8 cellular contexts compared by ENCODE assay signal in genomic region chr19:45040059-45040767, GRCh38. TPM values are rescaled to one million over a fixed set of nuclear protein-coding genes. Genes with fewer than 3 reads are reported as not detected.
DNase-seq lines count a peak whose midpoint lies in the region; ATAC-seq, FAIRE-seq and TF ChIP-seq lines count a peak whose summit lies in the region.

No MANE protein-coding gene starts in this region.

- H3K4me1 ChIP-seq in right cardiac atrium (ENCODE audit: control insufficient read depth, insufficient read depth, low read length) = peaks cover 4% of the 10 kb centered on the region
- peaks cover 20% of the 10 kb centered on the region for H3K4me1 ChIP-seq in adipocyte (ENCODE audit: control insufficient read depth, insufficient read depth, low read length)
- peaks cover 22% of the 10 kb centered on the region for H3K4me1 ChIP-seq in mesenchymal stem cell (ENCODE audit: control insufficient read depth, insufficient read depth, low read depth, low read length)

- H4K91ac ChIP-seq in mesenchymal stem cell (ENCODE audit: low read length) = no peak overlapping the region

- H2BK12ac ChIP-seq in mesenchymal stem cell (ENCODE audit: low read length in 2 of 2) = no peak overlapping the region

- H2BK15ac ChIP-seq in mesenchymal stem cell (ENCODE audit: low read depth, poor library complexity, severe bottlenecking) = no peak overlapping the region

- H4K8ac ChIP-seq in mesenchymal stem cell (ENCODE audit: low read length) = no peak overlapping the region

- H3K27me3 ChIP-seq in right cardiac atrium (ENCODE audit: control insufficient read depth, insufficient read depth) (no peaks in the 10 kb centered on the region), adipocyte (replicated peaks; ENCODE audit: control insufficient read depth, insufficient read depth, low read length) (no peaks in the 10 kb centered on the region), mesenchymal stem cell (ENCODE audit: control insufficient read depth in 1 of 2, insufficient read depth in 1 of 2, low read length in 2 of 2) (no peaks in the 10 kb centered on the region)

- H2BK5ac ChIP-seq in mesenchymal stem cell (ENCODE audit: low read depth, low read length, poor library complexity, severe bottlenecking) = no peak overlapping the region

- no peaks in the 10 kb centered on the region for H3K9me3 ChIP-seq in right cardiac atrium (ENCODE audit: control insufficient read depth, low read length)
- no peaks in the 10 kb centered on the region for H3K9me3 ChIP-seq in adipocyte (ENCODE audit: control insufficient read depth, low read length)
- no peaks in the 10 kb centered on the region for H3K9me3 ChIP-seq in mesenchymal stem cell (ENCODE audit: control insufficient read depth, low read length)

- intact Hi-C loops in right cardiac atrium (cut with DNase I) = no loop called here
- intact Hi-C loops in left ventricle myocardium superior (cut with micrococcal nuclease) = no loop called here

- H3K36me3 ChIP-seq in adipocyte (ENCODE audit: control insufficient read depth, insufficient read depth, low read length, severe bottlenecking) (peaks cover 55% of the 10 kb centered on the region), mesenchymal stem cell (ENCODE audit: control insufficient read depth in 1 of 2, insufficient read depth in 2 of 2, low read depth in 1 of 2, low read length in 2 of 2) (peaks cover 54 to 65% of the 10 kb centered on the region in 2 experiments)

- ATAC-seq in right cardiac atrium (no peak), left ventricle myocardium superior (no peak), GM21515 (IDR thresholded peaks at IDR 0.05; ENCODE audit: unreplicated experiment) (no peak), GM18870 (IDR thresholded peaks at IDR 0.05; ENCODE audit: unreplicated experiment) (no peak), GM19455 (IDR thresholded peaks at IDR 0.05; ENCODE audit: unreplicated experiment) (no peak)

- H3K9ac ChIP-seq in adipocyte (ENCODE audit: low read length) (peak overlapping the region; percentile 99), mesenchymal stem cell (ENCODE audit: low read length) (peak overlapping the region; percentile 99)

- no peak overlapping the region for H3K27ac ChIP-seq in right cardiac atrium (ENCODE audit: low read length)
- no peak overlapping the region for H3K27ac ChIP-seq in mesenchymal stem cell (ENCODE audit: low read length, poor library complexity, severe bottlenecking)

- H2AFZ ChIP-seq in mesenchymal stem cell (ENCODE audit: low read depth, low read length) = no peak overlapping the region

- DNase-seq in right cardiac atrium (no peak), left ventricle myocardium superior (no peak), adipocyte (ENCODE audit: low read depth) (no peak), mesenchymal stem cell (no peak), GM12892 (ENCODE audit: insufficient read length) (no peak)

- H3K4me3 ChIP-seq in right cardiac atrium (ENCODE audit: low read length) (peak overlapping the region; percentile 85), adipocyte (ENCODE audit: low read length) (peak overlapping the region; percentile 95), mesenchymal stem cell (ENCODE audit: insufficient read depth in 1 of 2, low read depth in 1 of 2, low read length in 2 of 2) (peak overlapping the region; percentile 18 to 89)

- peak overlapping the region; percentile 71 for H3K4me2 ChIP-seq in mesenchymal stem cell (ENCODE audit: low read length, poor library complexity, severe bottlenecking)

- TF ChIP-seq POLR2A in GM12892 (IDR thresholded peaks at IDR 0.05; ENCODE audit: low read depth, low read length) = no peak

- no peak overlapping the region for H3K4ac ChIP-seq in mesenchymal stem cell (ENCODE audit: low read depth in 1 of 2, low read length in 2 of 2)

- 72% methylated on average over 19 of the region's 19 CpGs for WGBS in right cardiac atrium
- WGBS in mesenchymal stem cell = 89% methylated on average over 19 of the region's 19 CpGs

- H3K18ac ChIP-seq in mesenchymal stem cell (ENCODE audit: low read depth in 1 of 2, low read length in 2 of 2) = no peak overlapping the region

- no peak overlapping the region for H2AK5ac ChIP-seq in mesenchymal stem cell (ENCODE audit: low read length, severe bottlenecking)

- no peak overlapping the region for H3K14ac ChIP-seq in mesenchymal stem cell (ENCODE audit: low read length in 2 of 2)

- peaks cover 13% of the 10 kb centered on the region for H3K79me1 ChIP-seq in mesenchymal stem cell (replicated peaks; ENCODE audit: low read length, poor library complexity, severe bottlenecking)

- H2BK120ac ChIP-seq in mesenchymal stem cell (ENCODE audit: low read depth, low read length) = no peak overlapping the region

- FAIRE-seq in GM12892 (lab: Jason Lieb, UNC) = no peak

- no peak overlapping the region for H3K23ac ChIP-seq in mesenchymal stem cell (ENCODE audit: low read length in 2 of 2)

RNA-seq across cellular contexts. Expression of gene CLASRP, which starts 1.4 kb away (rescaled TPM):
- total RNA-seq in right cardiac atrium (10 to 100 TPM; 34.3 to 36.7 (median 36.1) TPM), left ventricle myocardium superior (33.9 TPM)
- polyA plus RNA-seq in right cardiac atrium = 36.8 TPM
- polyA plus RNA-seq in mesenchymal stem cell (2013, experiment 1 of 2) = 22.8 TPM
- polyA plus RNA-seq in mesenchymal stem cell (2013, experiment 2 of 2) = 21.7 TPM
- polyA plus RNA-seq in GM12892 (2012; ENCODE audit: missing spikeins) = 63.6 TPM

RNA-seq across cellular contexts. Expression of gene ZNF296, which starts 36.1 kb away (rescaled TPM):
- total RNA-seq in right cardiac atrium = under 1 TPM in 3 of 4 donors, not detected in 1; 0.25 to 0.35 (median 0.29) TPM
- 0.25 TPM for polyA plus RNA-seq in right cardiac atrium
- total RNA-seq in left ventricle myocardium superior = 0.20 TPM
- polyA plus RNA-seq in mesenchymal stem cell (2013, experiment 1 of 2) = 0.58 TPM
- polyA plus RNA-seq in mesenchymal stem cell (2013, experiment 2 of 2) = 0.56 TPM
- polyA plus RNA-seq in GM12892 (2012; ENCODE audit: missing spikeins) = 0.68 TPM

RNA-seq across cellular contexts. Expression of gene GEMIN7, which starts 38.8 kb away (rescaled TPM):
- total RNA-seq in right cardiac atrium = 10 to 100 TPM; 10.9 to 15.0 (median 12.8) TPM
- 27.9 TPM for polyA plus RNA-seq in right cardiac atrium
- 14.4 TPM for total RNA-seq in left ventricle myocardium superior
- 24.6 TPM for polyA plus RNA-seq in mesenchymal stem cell (2013, experiment 1 of 2)
- polyA plus RNA-seq in mesenchymal stem cell (2013, experiment 2 of 2) = 24.3 TPM
- polyA plus RNA-seq in GM12892 (2012; ENCODE audit: missing spikeins) = 44.3 TPM

RNA-seq across cellular contexts. Expression of gene RELB, which starts 38.9 kb away (rescaled TPM):
- 1 to 10 TPM; 2.3 to 6.5 (median 3.3) TPM for total RNA-seq in right cardiac atrium
- polyA plus RNA-seq in right cardiac atrium = 2.4 TPM
- 3.5 TPM for total RNA-seq in left ventricle myocardium superior
- 9.8 TPM for polyA plus RNA-seq in mesenchymal stem cell (2013, experiment 1 of 2)
- polyA plus RNA-seq in mesenchymal stem cell (2013, experiment 2 of 2) = 9.6 TPM
- polyA plus RNA-seq in GM12892 (2012; ENCODE audit: missing spikeins) = 12.6 TPM

RNA-seq across cellular contexts. Expression of gene PPP1R37, which starts 52.8 kb away (rescaled TPM):
- total RNA-seq in right cardiac atrium = 10 to 100 TPM; 16.5 to 24.9 (median 18.9) TPM
- polyA plus RNA-seq in right cardiac atrium = 23.4 TPM
- 16.0 TPM for total RNA-seq in left ventricle myocardium superior
- polyA plus RNA-seq in mesenchymal stem cell (2013, experiment 1 of 2) = 20.4 TPM
- polyA plus RNA-seq in mesenchymal stem cell (2013, experiment 2 of 2) = 21.8 TPM
- 6.2 TPM for polyA plus RNA-seq in GM12892 (2012; ENCODE audit: missing spikeins)
